ENCODE assay signal across 26 cellular contexts in the genomic region with DNA sequence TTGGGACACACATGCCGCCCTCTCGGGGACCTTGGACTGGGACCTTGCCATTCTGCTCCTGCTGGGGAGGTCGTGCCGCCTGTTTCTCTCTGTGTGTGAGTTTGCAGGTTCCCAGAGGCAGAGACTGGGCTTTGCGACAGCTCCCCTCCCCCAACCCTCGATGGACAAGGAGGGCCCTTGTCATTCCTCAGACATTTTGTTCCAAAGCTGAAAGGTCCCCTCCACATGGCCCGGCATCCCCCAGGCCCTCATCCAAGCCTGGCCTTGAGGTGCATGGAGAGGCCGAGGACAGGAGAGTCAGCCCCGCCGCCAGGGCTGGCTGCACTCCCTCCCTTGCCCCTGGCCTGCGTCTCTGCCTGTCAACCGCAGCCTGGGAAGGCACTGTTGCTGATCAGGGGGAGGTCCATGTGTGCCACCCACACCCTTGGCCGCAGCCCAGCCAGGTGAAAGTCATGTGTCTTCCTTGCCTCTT. TPM values are rescaled to one million over a fixed set of nuclear protein-coding genes. Genes with fewer than 3 reads are reported as not detected.
DNase-seq lines count a peak whose midpoint lies in the region; ATAC-seq, FAIRE-seq and TF ChIP-seq lines count a peak whose summit lies in the region.
"Had no signal": no experiment of that assay in that cellular context is flagged by ENCODE, and none has a peak within 500 bp of the region (broad histone marks: within the 10 kb centered on the region; RNA-seq: fewer than 3 reads in every experiment).

No MANE protein-coding gene starts in this region.

- intact Hi-C loops in right cardiac atrium (cut with DNase I): no loop called here
- intact Hi-C loops in kidney (cut with DNase I): no loop called here

- no peak for ATAC-seq in right cardiac atrium
- no peak for ATAC-seq in foreskin keratinocyte
- ATAC-seq in GM21717 (IDR thresholded peaks at IDR 0.05; ENCODE audit: unreplicated experiment): no peak
- ATAC-seq: activated T-cell treated with anti-CD3 and anti-CD28 coated beads, Interleukin-2, amount 50 U/mL, for 72 hours; left lobe of liver; natural killer cell had no signal

- H3K9ac ChIP-seq in BLaER1 (no peak overlapping the region), kidney (ENCODE audit: low read length in 2 of 2) (no peak overlapping the region)
- H3K9ac ChIP-seq: parathyroid adenoma had no signal

- 74% methylated on average over 13 of the region's 13 CpGs for WGBS in right cardiac atrium

- H3K36me3 ChIP-seq in BLaER1 (peaks cover 98% of the 10 kb centered on the region), kidney (ENCODE audit: control insufficient read depth in 1 of 2, insufficient read depth in 2 of 2, low read length in 2 of 2) (peaks cover 0 to 3% of the 10 kb centered on the region in 2 donors)

- H3K4me1 ChIP-seq in BLaER1 (peaks cover 21% of the 10 kb centered on the region; the same call in 1 of the 2 replicates), right cardiac atrium (ENCODE audit: control insufficient read depth, insufficient read depth, low read length) (peaks cover 7% of the 10 kb centered on the region), kidney (ENCODE audit: control insufficient read depth in 1 of 2, insufficient read depth in 1 of 2, low read depth in 1 of 2, low read length in 2 of 2) (no peaks in the 10 kb centered on the region), foreskin keratinocyte (no peaks in the 10 kb centered on the region)
- H3K4me1 ChIP-seq: parathyroid adenoma, Peyer's patch had no signal

- peaks cover 81% of the 10 kb centered on the region for H4K20me1 ChIP-seq in BLaER1

- H3K27ac ChIP-seq in BLaER1: peak overlapping the region; percentile 49; the same call in 1 of the 2 replicates
- no peak overlapping the region for H3K27ac ChIP-seq in right cardiac atrium (ENCODE audit: low read length)
- H3K27ac ChIP-seq in kidney (ENCODE audit: low read depth in 2 of 2, low read length in 2 of 2): no peak overlapping the region
- no peak overlapping the region for H3K27ac ChIP-seq in foreskin keratinocyte
- H3K27ac ChIP-seq: ascending aorta, parathyroid adenoma, Peyer's patch had no signal

- H3K4me2 ChIP-seq in BLaER1: no peak overlapping the region

- H3K27me3 ChIP-seq in BLaER1 (no peaks in the 10 kb centered on the region), right cardiac atrium (ENCODE audit: control insufficient read depth, insufficient read depth) (no peaks in the 10 kb centered on the region), foreskin keratinocyte (no peaks in the 10 kb centered on the region)
- H3K27me3 ChIP-seq: ascending aorta, Peyer's patch had no signal

- no peak for FAIRE-seq in kidney (lab: Jason Lieb, UNC)
- FAIRE-seq: endothelial cell of umbilical vein, H1 had no signal

- DNase-seq in anterior cingulate cortex (lab: John Stamatoyannopoulos, UW) (peak in 48 of 58 donors; percentile 16 to 90 (median 58)), right cardiac atrium (peak in 2 of 3 donors; percentile 47 to 63), putamen (ENCODE audit: low spot score) (peak; percentile 58), kidney (no peak), foreskin keratinocyte (no peak), HCEC 1CT (no peak)
- DNase-seq: ACHN; activated CD4-positive, alpha-beta T cell treated with anti-CD3 and anti-CD28 coated beads for 4 hours; activated naive CD4-positive, alpha-beta T cell treated with anti-CD3 and anti-CD28 coated beads, Interleukin-2, amount 10 ng/mL, durations not matched to agents 7 days and 5 days; activated T-cell treated with anti-CD3 and anti-CD28 coated beads, Interleukin-2, amount 50 U/mL, for 72 hours; Calu3; DND-41; glutamatergic neuron; natural killer cell; NCI-H1694 treated with DMSO at 0.1 percent for 48 hours; NCI-H2171 treated with DMSO at 0.1 percent for 48 hours; NCI-H526; Peyer's patch; stimulated activated CD8-positive, alpha-beta memory T cell treated with anti-CD3 and anti-CD28 coated beads, Interleukin-4, amount 100 ng/mL, for 48 hours had no signal

- TF ChIP-seq CTCF in kidney (IDR thresholded peaks at IDR 0.05; ENCODE audit: borderline replicate concordance, extremely low read depth, insufficient read depth) (no peak), foreskin keratinocyte (conservative IDR thresholded peaks at IDR 0.05) (no peak)

- no peaks in the 10 kb centered on the region for H3K9me3 ChIP-seq in BLaER1
- no peaks in the 10 kb centered on the region for H3K9me3 ChIP-seq in right cardiac atrium (ENCODE audit: control insufficient read depth, low read length)
- no peaks in the 10 kb centered on the region for H3K9me3 ChIP-seq in kidney (ENCODE audit: control insufficient read depth in 1 of 2, low read length in 2 of 2)
- H3K9me3 ChIP-seq: ascending aorta, Peyer's patch had no signal

- H3K4me3 ChIP-seq in BLaER1: no peak overlapping the region
- H3K4me3 ChIP-seq in right cardiac atrium (ENCODE audit: low read length): no peak overlapping the region
- no peak overlapping the region for H3K4me3 ChIP-seq in kidney (ENCODE audit: low read length in 2 of 2)
- H3K4me3 ChIP-seq: ascending aorta, Peyer's patch had no signal

RNA-seq across cellular contexts. Expression of gene FADS2, which starts 25.6 kb away (rescaled TPM):
- 10 to 100 TPM; 16.4 to 38.1 (median 31.1) TPM for total RNA-seq in right cardiac atrium
- polyA plus RNA-seq in right cardiac atrium: 30.6 TPM
- 49.2 TPM for total RNA-seq in kidney
- 9.8 TPM for polyA plus RNA-seq in kidney (ENCODE audit: insufficient read depth, low read depth, low replicate concordance)
- total RNA-seq in foreskin keratinocyte: 517 and 543 TPM in 2 replicates
- 354 and 363 TPM in 2 replicates for polyA plus RNA-seq in foreskin keratinocyte

RNA-seq across cellular contexts. Expression of gene FADS1, which starts 36.9 kb away (rescaled TPM):
- total RNA-seq in right cardiac atrium (10 to 100 TPM; 41.3 to 45.7 (median 43.3) TPM), kidney (19.5 TPM), foreskin keratinocyte (88.0 and 97.3 TPM in 2 replicates)
- polyA plus RNA-seq in right cardiac atrium (27.6 TPM), kidney (ENCODE audit: insufficient read depth, low read depth, low replicate concordance) (6.7 TPM), foreskin keratinocyte (40.1 and 41.6 TPM in 2 replicates)

RNA-seq across cellular contexts. Expression of gene FADS3, which starts 37.6 kb away (rescaled TPM):
- total RNA-seq in right cardiac atrium (10 to 100 TPM; 37.5 to 50.1 (median 42.5) TPM), kidney (58.2 TPM), foreskin keratinocyte (7.1 and 7.9 TPM in 2 replicates)
- polyA plus RNA-seq in right cardiac atrium (43.1 TPM), kidney (ENCODE audit: insufficient read depth, low read depth, low replicate concordance) (20.5 TPM), foreskin keratinocyte (8.0 and 8.8 TPM in 2 replicates)

Comparison
In these comparisons a context has a peak if more than half of its experiments do, and no peak if none do; other contexts are left out.
1. DNase-seq: peak in anterior cingulate cortex (48 of 58), right cardiac atrium (2 of 3) and putamen (single experiment); none in kidney (single experiment), foreskin keratinocyte (0 of 2) and HCEC 1CT (single experiment).
2. RNA of gene FADS2, which starts 25.6 kb away (total RNA-seq): 517 to 543 TPM in foreskin keratinocyte; 49.2 TPM in kidney (single experiment) and 16.4 to 38.1 TPM in right cardiac atrium; every median in the first group is over 10 times any median in the second.